ENCODE assay signal across 12 cellular contexts in genomic region chr7:54330216-54330800, GRCh38.
"Had no signal": no experiment of that assay in that cellular context is flagged by ENCODE, and none has a peak within 500 bp of the region (broad histone marks: within the 10 kb centered on the region; RNA-seq: fewer than 3 reads in every experiment).

No MANE protein-coding gene starts in this region.

- H3K27ac ChIP-seq: body of pancreas, thoracic aorta had no signal

- H3K4me3 ChIP-seq: body of pancreas, lung, mucosa of descending colon, thoracic aorta had no signal

- H3K27me3 ChIP-seq: body of pancreas had no signal

- DNase-seq: activated effector memory CD4-positive, alpha-beta T cell treated with Interleukin-2 at 50 U/mL for 16 hours; activated T-cell treated with anti-CD3 and anti-CD28 coated beads, Interleukin-2, amount 50 U/mL, for 24 hours; body of pancreas; dermis blood vessel endothelial cell; immature natural killer cell; left colon; mucosa of descending colon; natural killer cell; stimulated activated CD4-positive, alpha-beta T cell treated with anti-CD3 and anti-CD28 coated beads, Interleukin-4, amount 100 ng/mL, for 1 hour; stimulated activated CD8-positive, alpha-beta memory T cell treated with anti-CD3 and anti-CD28 coated beads, Interleukin-4, amount 100 ng/mL, for 48 hours had no signal
